Comparison of ENCODE assay signal across 15 cellular contexts in the genomic region with DNA sequence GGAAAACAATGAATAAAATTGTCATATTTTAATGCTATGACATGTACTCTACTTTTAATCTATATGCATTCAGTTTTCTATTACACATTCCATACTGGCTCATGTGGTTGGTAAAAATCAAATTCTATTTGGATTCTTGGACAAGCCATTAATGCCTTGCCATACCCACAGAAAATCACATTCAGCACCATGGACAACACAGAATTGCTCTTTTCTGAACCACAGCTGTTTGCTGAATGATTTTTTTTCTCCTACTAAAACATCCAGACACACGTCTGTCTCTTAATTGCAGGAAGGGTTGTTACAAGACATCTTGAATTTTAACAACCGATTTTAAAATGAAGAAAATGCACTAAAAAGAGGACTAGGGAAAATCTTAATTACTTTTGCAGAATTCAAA.
"Had no signal": no experiment of that assay in that cellular context is flagged by ENCODE, and none has a peak within 500 bp of the region (broad histone marks: within the 10 kb centered on the region; RNA-seq: fewer than 3 reads in every experiment).

No MANE protein-coding gene starts in this region.

- H3K4me1 ChIP-seq: esophagus muscularis mucosa, left lung had no signal

- ATAC-seq: left lung; sciatic nerve; stimulated activated naive B cell treated with anti-CD40 and anti-IgM and Interleukin-4, amounts not matched to agents 10 μg/mL and 1 μg/mL and 100 μg/mL, for 72 hours had no signal

- H3K27me3 ChIP-seq: dorsolateral prefrontal cortex, esophagus muscularis mucosa, left lung had no signal

- H3K27ac Mint-ChIP-seq: activated naive CD4-positive, alpha-beta T cell treated with anti-CD3 and anti-CD28 coated beads, Interleukin-2, amount 50 U/mL, for 24 hours; stimulated activated naive B cell treated with anti-CD40 and anti-IgM and Interleukin-4, amounts not matched to agents 10 μg/mL and 1 μg/mL and 100 μg/mL, for 72 hours; T-helper 2 cell treated with Interferon-gamma antibody and Interleukin-4, amounts not matched to agents 5 μg/mL and 100 μg/mL, for 36 hours had no signal

- H3K36me3 Mint-ChIP-seq: activated naive CD4-positive, alpha-beta T cell treated with anti-CD3 and anti-CD28 coated beads, Interleukin-2, amount 50 U/mL, for 24 hours; stimulated activated naive B cell treated with anti-CD40 and anti-IgM and Interleukin-4, amounts not matched to agents 10 μg/mL and 1 μg/mL and 100 μg/mL, for 72 hours had no signal

- H3K9me3 Mint-ChIP-seq: stimulated activated naive B cell treated with anti-CD40 and anti-IgM and Interleukin-4, amounts not matched to agents 10 μg/mL and 1 μg/mL and 100 μg/mL, for 72 hours had no signal

- H3K9me3 ChIP-seq: esophagus muscularis mucosa, left lung had no signal

- H3K27me3 Mint-ChIP-seq: activated naive CD4-positive, alpha-beta T cell treated with anti-CD3 and anti-CD28 coated beads, Interleukin-2, amount 50 U/mL, for 24 hours; stimulated activated naive B cell treated with anti-CD40 and anti-IgM and Interleukin-4, amounts not matched to agents 10 μg/mL and 1 μg/mL and 100 μg/mL, for 72 hours had no signal

- H3K4me3 Mint-ChIP-seq: activated naive CD4-positive, alpha-beta T cell treated with anti-CD3 and anti-CD28 coated beads, Interleukin-2, amount 50 U/mL, for 24 hours; stimulated activated naive B cell treated with anti-CD40 and anti-IgM and Interleukin-4, amounts not matched to agents 10 μg/mL and 1 μg/mL and 100 μg/mL, for 72 hours; T-helper 2 cell treated with Interferon-gamma antibody and Interleukin-4, amounts not matched to agents 5 μg/mL and 100 μg/mL, for 36 hours had no signal

- H3K4me3 ChIP-seq: dorsolateral prefrontal cortex, esophagus muscularis mucosa, left lung had no signal

- DNase-seq: activated effector memory CD4-positive, alpha-beta T cell treated with Interleukin-2 at 50 U/mL for 16 hours; activated T-cell treated with anti-CD3 and anti-CD28 coated beads, Interleukin-2, amount 50 U/mL, for 1 hour; amygdala; dorsolateral prefrontal cortex; glutamatergic neuron; islet precursor cell; left lung; mesenchymal stem cell; stimulated activated CD4-positive, alpha-beta T cell treated with anti-CD3 and anti-CD28 coated beads, Interleukin-2, amount 100 ng/mL, for 24 hours; stimulated activated naive B cell treated with anti-CD40 and anti-IgM and Interleukin-4, amounts not matched to agents 10 μg/mL and 1 μg/mL and 100 μg/mL, for 72 hours; trophoblast cell had no signal

- H3K4me1 Mint-ChIP-seq: activated naive CD4-positive, alpha-beta T cell treated with anti-CD3 and anti-CD28 coated beads, Interleukin-2, amount 50 U/mL, for 24 hours; stimulated activated naive B cell treated with anti-CD40 and anti-IgM and Interleukin-4, amounts not matched to agents 10 μg/mL and 1 μg/mL and 100 μg/mL, for 72 hours had no signal

- H3K27ac ChIP-seq: dorsolateral prefrontal cortex, esophagus muscularis mucosa, left lung had no signal

- H3K36me3 ChIP-seq: esophagus muscularis mucosa, left lung had no signal
